1 cellular context compared by ENCODE assay signal in genomic region chr20:33459599-33459998, GRCh38.
TF ChIP-seq lines count a peak whose summit lies in the region.

No MANE protein-coding gene starts in this region.

TF ChIP-seq in K562, 482 proteins besides CTCF, POLR2A, EP300 and RAD21 (continues in another document):
- TF ChIP-seq TEAD1 (CRISPR knock-in tag; IDR thresholded peaks at IDR 0.05) (peak in 1 of 2 experiments; percentile 74; a peak in 1 of 4 replicates), RNF2 (IDR thresholded peaks at IDR 0.05) (no peak), KLF6 (CRISPR knock-in tag; IDR thresholded peaks at IDR 0.05; ENCODE audit: borderline replicate concordance) (peak; percentile 83; the same call in 1 of the 2 replicates), ZNF589 (CRISPR knock-in tag; IDR thresholded peaks at IDR 0.05; ENCODE audit: low read depth) (peak; percentile 80; the same call in 1 of the 2 replicates), MEF2D (tag; conservative IDR thresholded peaks at IDR 0.05; ENCODE audit: low read depth) (peak; percentile 85), ZNF717 (CRISPR knock-in tag; IDR thresholded peaks at IDR 0.05) (no peak), KDM1A (IDR thresholded peaks at IDR 0.05) (0 out of 4 replicates have a peak, but pooled peaks of 1 of the 2 experiments have one; percentile 7), ZKSCAN8 (CRISPR knock-in tag; IDR thresholded peaks at IDR 0.05) (peak; percentile 24; the same call in 1 of the 2 replicates), PTRF (tag; IDR thresholded peaks at IDR 0.05) (peak; percentile 77), CBFA2T3 (IDR thresholded peaks at IDR 0.05) (peak; percentile 60), TAF7 (tag; IDR thresholded peaks at IDR 0.05) (peak; percentile 17; the same call in 1 of the 2 replicates), TEAD2 (tag; IDR thresholded peaks at IDR 0.05) (peak; percentile 7; the same call in 1 of the 2 replicates), NFXL1 (CRISPR knock-in tag; IDR thresholded peaks at IDR 0.05) (0 out of 2 replicates have a peak, but pooled peaks have one; percentile 41), PBX2 (CRISPR knock-in tag; IDR thresholded peaks at IDR 0.05; ENCODE audit: low read depth) (no peak), PBX2 (tag; conservative IDR thresholded peaks at IDR 0.05; ENCODE audit: low read depth) (0 out of 2 replicates have a peak, but pooled peaks have one; percentile 15), KAT8 (IDR thresholded peaks at IDR 0.05; ENCODE audit: low read depth) (no peak), BACH1 (tag; IDR thresholded peaks at IDR 0.05) (0 out of 2 replicates have a peak, but pooled peaks have one; percentile 58), IFI16 (CRISPR knock-in tag; IDR thresholded peaks at IDR 0.05) (0 out of 2 replicates have a peak, but pooled peaks have one; percentile 61), DDX20 (tag; IDR thresholded peaks at IDR 0.05; ENCODE audit: low read depth) (peak; percentile 66), DMBX1 (CRISPR knock-in tag; IDR thresholded peaks at IDR 0.05; ENCODE audit: borderline replicate concordance) (peak; percentile 95), ETV6 (IDR thresholded peaks at IDR 0.05; ENCODE audit: borderline replicate concordance in 1 of 2, low read depth in 2 of 2, low read length in 1 of 2) (no peak), ETV6 (CRISPR knock-in tag; IDR thresholded peaks at IDR 0.05; ENCODE audit: borderline replicate concordance) (no peak), SMAD4 (CRISPR knock-in tag; conservative IDR thresholded peaks at IDR 0.05) (peak; percentile 80), CXXC5 (CRISPR knock-in tag; IDR thresholded peaks at IDR 0.05) (peak; percentile 20; the same call in 1 of the 2 replicates), SMAD3 (CRISPR knock-in tag; conservative IDR thresholded peaks at IDR 0.05) (peak; percentile 83; the same call in 1 of the 2 replicates), FOXP1 (CRISPR knock-in tag; IDR thresholded peaks at IDR 0.05) (no peak), HCFC1 (IDR thresholded peaks at IDR 0.05; ENCODE audit: low read depth, low read length) (no peak), ZBTB17 (CRISPR knock-in tag; IDR thresholded peaks at IDR 0.05) (peak; percentile 62; the same call in 1 of the 2 replicates), ZNF583 (CRISPR knock-in tag; IDR thresholded peaks at IDR 0.05) (peak; percentile 94), TRIM28 (IDR thresholded peaks at IDR 0.05) (no peak), ZBTB12 (CRISPR knock-in tag; IDR thresholded peaks at IDR 0.05) (0 out of 2 replicates have a peak, but pooled peaks have one; percentile 18), ZNF592 (IDR thresholded peaks at IDR 0.05) (peak; percentile 97), ZNF140 (CRISPR knock-in tag; IDR thresholded peaks at IDR 0.05) (peak; percentile 62; the same call in 1 of the 2 replicates), NR4A1 (CRISPR knock-in tag; IDR thresholded peaks at IDR 0.05) (no peak), NR4A1 (tag; IDR thresholded peaks at IDR 0.05) (peak; percentile 95), MAFG (tag; conservative IDR thresholded peaks at IDR 0.05) (0 out of 2 replicates have a peak, but pooled peaks have one; percentile 20), ZHX1 (conservative IDR thresholded peaks at IDR 0.05; ENCODE audit: low read length) (no peak), PTTG1 (tag; IDR thresholded peaks at IDR 0.05; ENCODE audit: low read depth) (peak; percentile 85), ZNF263 (CRISPR knock-in tag; IDR thresholded peaks at IDR 0.05; ENCODE audit: borderline replicate concordance) (no peak), IRF9 (tag; IDR thresholded peaks at IDR 0.05) (peak; percentile 73), TEAD4 (IDR thresholded peaks at IDR 0.05; ENCODE audit: low read length) (peak; percentile 17; the same call in 1 of the 2 replicates), TEAD4 (CRISPR knock-in tag; IDR thresholded peaks at IDR 0.05; ENCODE audit: borderline replicate concordance) (no peak), TCF3 (CRISPR knock-in tag; IDR thresholded peaks at IDR 0.05) (peak; percentile 66), GTF2A2 (tag; IDR thresholded peaks at IDR 0.05) (0 out of 2 replicates have a peak, but pooled peaks have one; percentile 46), ZNF395 (CRISPR knock-in tag; IDR thresholded peaks at IDR 0.05) (peak; percentile 96), ZNF316 (IDR thresholded peaks at IDR 0.05) (peak; percentile 40; the same call in 1 of the 2 replicates)
- TF ChIP-seq, protein P1, sequence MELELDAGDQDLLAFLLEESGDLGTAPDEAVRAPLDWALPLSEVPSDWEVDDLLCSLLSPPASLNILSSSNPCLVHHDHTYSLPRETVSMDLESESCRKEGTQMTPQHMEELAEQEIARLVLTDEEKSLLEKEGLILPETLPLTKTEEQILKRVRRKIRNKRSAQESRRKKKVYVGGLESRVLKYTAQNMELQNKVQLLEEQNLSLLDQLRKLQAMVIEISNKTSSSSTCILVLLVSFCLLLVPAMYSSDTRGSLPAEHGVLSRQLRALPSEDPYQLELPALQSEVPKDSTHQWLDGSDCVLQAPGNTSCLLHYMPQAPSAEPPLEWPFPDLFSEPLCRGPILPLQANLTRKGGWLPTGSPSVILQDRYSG (tag; conservative IDR thresholded peaks at IDR 0.05; ENCODE audit: low read depth), result peak; percentile 90
- TF ChIP-seq, protein P2, sequence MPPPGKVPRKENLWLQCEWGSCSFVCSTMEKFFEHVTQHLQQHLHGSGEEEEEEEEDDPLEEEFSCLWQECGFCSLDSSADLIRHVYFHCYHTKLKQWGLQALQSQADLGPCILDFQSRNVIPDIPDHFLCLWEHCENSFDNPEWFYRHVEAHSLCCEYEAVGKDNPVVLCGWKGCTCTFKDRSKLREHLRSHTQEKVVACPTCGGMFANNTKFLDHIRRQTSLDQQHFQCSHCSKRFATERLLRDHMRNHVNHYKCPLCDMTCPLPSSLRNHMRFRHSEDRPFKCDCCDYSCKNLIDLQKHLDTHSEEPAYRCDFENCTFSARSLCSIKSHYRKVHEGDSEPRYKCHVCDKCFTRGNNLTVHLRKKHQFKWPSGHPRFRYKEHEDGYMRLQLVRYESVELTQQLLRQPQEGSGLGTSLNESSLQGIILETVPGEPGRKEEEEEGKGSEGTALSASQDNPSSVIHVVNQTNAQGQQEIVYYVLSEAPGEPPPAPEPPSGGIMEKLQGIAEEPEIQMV (tag; conservative IDR thresholded peaks at IDR 0.05; ENCODE audit: low read depth), result peak; percentile 65; the same call in 1 of the 2 replicates
- TF ChIP-seq, protein P3, sequence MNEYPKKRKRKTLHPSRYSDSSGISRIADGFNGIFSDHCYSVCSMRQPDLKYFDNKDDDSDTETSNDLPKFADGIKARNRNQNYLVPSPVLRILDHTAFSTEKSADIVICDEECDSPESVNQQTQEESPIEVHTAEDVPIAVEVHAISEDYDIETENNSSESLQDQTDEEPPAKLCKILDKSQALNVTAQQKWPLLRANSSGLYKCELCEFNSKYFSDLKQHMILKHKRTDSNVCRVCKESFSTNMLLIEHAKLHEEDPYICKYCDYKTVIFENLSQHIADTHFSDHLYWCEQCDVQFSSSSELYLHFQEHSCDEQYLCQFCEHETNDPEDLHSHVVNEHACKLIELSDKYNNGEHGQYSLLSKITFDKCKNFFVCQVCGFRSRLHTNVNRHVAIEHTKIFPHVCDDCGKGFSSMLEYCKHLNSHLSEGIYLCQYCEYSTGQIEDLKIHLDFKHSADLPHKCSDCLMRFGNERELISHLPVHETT (CRISPR knock-in tag; conservative IDR thresholded peaks at IDR 0.05 in 1 of 2, IDR thresholded peaks at IDR 0.05 in 1 of 2), result peak in 1 of 2 experiments; percentile 79; a peak in 2 of 4 replicates
